ENCODE assay signal across 26 cellular contexts in genomic region chr18:76081536-76081935, GRCh38.
DNase-seq lines count a peak whose midpoint lies in the region; ATAC-seq, FAIRE-seq and TF ChIP-seq lines count a peak whose summit lies in the region.
"Had no signal": no experiment of that assay in that cellular context is flagged by ENCODE, and none has a peak within 500 bp of the region (broad histone marks: within the 10 kb centered on the region; RNA-seq: fewer than 3 reads in every experiment).

No MANE protein-coding gene starts in this region.

- H3K4me1 ChIP-seq in neuronal stem cell (ENCODE audit: control insufficient read depth in 2 of 2, insufficient read depth in 1 of 2, low read depth in 1 of 2, low read length in 2 of 2): no peaks in the 10 kb centered on the region
- H3K4me1 ChIP-seq in kidney (ENCODE audit: control insufficient read depth in 1 of 2, insufficient read depth in 1 of 2, low read depth in 1 of 2, low read length in 2 of 2): no peaks in the 10 kb centered on the region
- H3K4me1 ChIP-seq: BE2C, BLaER1 had no signal

- no peak overlapping the region for H3K14ac ChIP-seq in neuronal stem cell (ENCODE audit: low read length)

- no peak overlapping the region for H2AK5ac ChIP-seq in neuronal stem cell (ENCODE audit: low read depth, low read length)

- no peak overlapping the region for H2AFZ ChIP-seq in neuronal stem cell (ENCODE audit: low read length)

- peak overlapping the region; percentile 69 for H3K18ac ChIP-seq in neuronal stem cell (ENCODE audit: low read length)

- no peak for FAIRE-seq in kidney (lab: Jason Lieb, UNC)
- FAIRE-seq: A204.1, GM12878, GM12892, GM18507, GM19239 had no signal

- H3K4ac ChIP-seq in neuronal stem cell (ENCODE audit: low read length): no peak overlapping the region

- H3K79me1 ChIP-seq in neuronal stem cell (ENCODE audit: low read depth, low read length): no peaks in the 10 kb centered on the region

- no peak for TF ChIP-seq CTCF in kidney (IDR thresholded peaks at IDR 0.05; ENCODE audit: borderline replicate concordance, extremely low read depth, insufficient read depth)

- peak overlapping the region; percentile 85 for H2BK120ac ChIP-seq in neuronal stem cell (ENCODE audit: low read depth, low read length)

- no peaks in the 10 kb centered on the region for H3K27me3 ChIP-seq in neuronal stem cell (ENCODE audit: control insufficient read depth in 3 of 3, insufficient read depth in 3 of 3, low read depth in 1 of 3, low read length in 3 of 3)
- H3K27me3 ChIP-seq: BE2C, BLaER1 had no signal

- H4K8ac ChIP-seq in neuronal stem cell (ENCODE audit: low read depth, low read length): no peak overlapping the region

- ATAC-seq in GM18519 (IDR thresholded peaks at IDR 0.05; ENCODE audit: low FRiP score, unreplicated experiment) (no peak), HG02885 (IDR thresholded peaks at IDR 0.05; ENCODE audit: poor library complexity, unreplicated experiment) (no peak)
- ATAC-seq: GM12878 had no signal

- H3K27ac ChIP-seq in neuronal stem cell (replicated peaks; ENCODE audit: low read length): no peak overlapping the region
- H3K27ac ChIP-seq in kidney (ENCODE audit: low read depth in 2 of 2, low read length in 2 of 2): no peak overlapping the region
- H3K27ac ChIP-seq: BLaER1 had no signal

- no peak overlapping the region for H2BK12ac ChIP-seq in neuronal stem cell (ENCODE audit: low read length)

- no peak overlapping the region for H4K91ac ChIP-seq in neuronal stem cell (ENCODE audit: low read depth, low read length, poor library complexity)

- H2BK15ac ChIP-seq in neuronal stem cell (ENCODE audit: low read length): no peak overlapping the region

- H3K36me3 ChIP-seq in neuronal stem cell (replicated peaks in 1 of 2; ENCODE audit: control insufficient read depth in 2 of 2, insufficient read depth in 2 of 2, low read length in 2 of 2) (no peaks in the 10 kb centered on the region), kidney (ENCODE audit: control insufficient read depth in 1 of 2, insufficient read depth in 2 of 2, low read length in 2 of 2) (no peaks in the 10 kb centered on the region)
- H3K36me3 ChIP-seq: BE2C, BLaER1 had no signal

- DNase-seq in NCI-H146 treated with DMSO at 0.1 percent for 48 hours (lab: John Stamatoyannopoulos, UW; ENCODE audit: unreplicated experiment) (peak; percentile 17), neuronal stem cell (ENCODE audit: low spot score) (no peak), kidney (no peak)
- DNase-seq: 8988T; ACHN; BE2C; C1 segment of cervical spinal cord; CD4-positive, alpha-beta memory T cell; CD4-positive, CD25-positive, alpha-beta regulatory T cell; CD8-positive, alpha-beta memory T cell; COR-L47; DMS 273 treated with DMSO at 0.1 percent for 48 hours; DMS153; DMS53; DMS79; DND-41; EL; GDM1 had no signal

- H3K4me2 ChIP-seq in neuronal stem cell (ENCODE audit: insufficient read depth, low read length, poor library complexity, severe bottlenecking): no peak overlapping the region
- H3K4me2 ChIP-seq: BLaER1 had no signal

- no peak overlapping the region for H3K23ac ChIP-seq in neuronal stem cell (ENCODE audit: low read depth, low read length, poor library complexity)

- H3K9ac ChIP-seq in neuronal stem cell (ENCODE audit: low read depth, low read length, poor library complexity) (no peak overlapping the region), kidney (ENCODE audit: low read length in 2 of 2) (no peak overlapping the region)
- H3K9ac ChIP-seq: BLaER1 had no signal

- no CpG with 5 or more reads among the region's 12 CpGs for WGBS in neuronal stem cell (ENCODE audit: extremely low coverage in 2 of 2, insufficient read length in 2 of 2, insufficient replicate concordance in 1 of 2), 2 donors

- H2BK5ac ChIP-seq in neuronal stem cell (ENCODE audit: low read length): no peak overlapping the region

- intact Hi-C loops in kidney (cut with DNase I): no loop called here

- no peak overlapping the region for H3K4me3 ChIP-seq in neuronal stem cell (ENCODE audit: low read length in 2 of 2)
- no peak overlapping the region for H3K4me3 ChIP-seq in kidney (ENCODE audit: low read length in 2 of 2)
- H3K4me3 ChIP-seq: BLaER1, GM12878 had no signal

- H3K9me3 ChIP-seq in neuronal stem cell (replicated peaks in 1 of 2; ENCODE audit: control insufficient read depth in 2 of 2, insufficient read depth in 1 of 2, low read depth in 1 of 2, low read length in 2 of 2) (peaks cover 0 to 5% of the 10 kb centered on the region in 2 donors), kidney (ENCODE audit: control insufficient read depth in 1 of 2, low read length in 2 of 2) (peaks cover 0 to 6% of the 10 kb centered on the region in 2 donors)
- H3K9me3 ChIP-seq: BE2C had no signal
